8 cellular contexts compared by ENCODE assay signal in genomic region chr4:129092636-129093172, GRCh38. TPM values are rescaled to one million over a fixed set of nuclear protein-coding genes. Genes with fewer than 3 reads are reported as not detected.
A peak's percentile ranks its signal among the peaks of the same experiment; 100 is the strongest.
DNase-seq lines count a peak whose midpoint lies in the region; ATAC-seq and TF ChIP-seq lines count a peak whose summit lies in the region.

No MANE protein-coding gene starts in this region.

- H3K4me3 ChIP-seq in Karpas-422 (ENCODE audit: low read length) (peak overlapping the region; percentile 87), coronary artery (peak overlapping the region; percentile 92)

- peaks cover 56% of the 10 kb centered on the region for H3K79me2 ChIP-seq in Karpas-422 (ENCODE audit: low read length)

- TF ChIP-seq CTCF in coronary artery (IDR thresholded peaks at IDR 0.05): no peak

- no peaks in the 10 kb centered on the region for H3K27me3 ChIP-seq in Karpas-422 (ENCODE audit: low read length)

- H3K4me2 ChIP-seq in Karpas-422 (ENCODE audit: low read depth, low read length, poor library complexity, severe bottlenecking): peak overlapping the region; percentile 80

- H4K20me1 ChIP-seq in Karpas-422 (ENCODE audit: insufficient read depth, low read depth, low read length): no peaks in the 10 kb centered on the region

- DNase-seq in AG08396 (ENCODE audit: low spot score) (peak; percentile 9), Karpas-422 (peak; percentile 74), coronary artery (ENCODE audit: low spot score) (no peak), midbrain (lab: John Stamatoyannopoulos, UW) (peak; percentile 65), posterior cingulate gyrus (no peak), cerebellar cortex (ENCODE audit: low spot score) (no peak)
- DNase-seq in activated CD4-positive, CD25-positive, alpha-beta regulatory T cell treated with anti-CD3 and anti-CD28 coated beads, Interleukin-2, amount 50 U/mL, for 72 hours: no peak

- peak overlapping the region; percentile 89 for H3K9ac ChIP-seq in Karpas-422 (ENCODE audit: low read length)

- H3K4me1 ChIP-seq in Karpas-422 (ENCODE audit: low read length): peaks cover 52% of the 10 kb centered on the region

- peaks cover 18% of the 10 kb centered on the region for H3K36me3 ChIP-seq in Karpas-422 (ENCODE audit: insufficient read depth, low read length)

- H3K9me2 ChIP-seq in Karpas-422 (replicated peaks; ENCODE audit: insufficient read depth, low read length): no peaks in the 10 kb centered on the region

- no peak for ATAC-seq in GM18909 (IDR thresholded peaks at IDR 0.05; ENCODE audit: poor library complexity, unreplicated experiment)

- H3K27ac ChIP-seq in Karpas-422 (ENCODE audit: low read length) (peak overlapping the region; percentile 75), coronary artery (peak overlapping the region; percentile 85 to 98)

- intact Hi-C loops in posterior cingulate gyrus (cut with DNase I): loop anchor here (5.0 kb wide), 1 partner anchor 805 kb away; the partner anchor contains the start of gene PGRMC2

- peak overlapping the region; percentile 19; the same call in 1 of the 2 replicates for H2AFZ ChIP-seq in Karpas-422 (ENCODE audit: low read length)

- H3K9me3 ChIP-seq in Karpas-422 (ENCODE audit: low read length): no peaks in the 10 kb centered on the region

RNA-seq across cellular contexts. Expression of gene SCLT1, which starts 0.6 kb away (rescaled TPM):
- 54.1 and 79.9 TPM in 2 replicates for total RNA-seq in Karpas-422 (2014; rRNA removed; shearing (Covaris generic); ENCODE audit: low replicate concordance)

RNA-seq across cellular contexts. Expression of gene C4orf33, which starts 3.2 kb away (rescaled TPM):
- total RNA-seq in Karpas-422 (2014; rRNA removed; shearing (Covaris generic); ENCODE audit: low replicate concordance): 13.0 and 21.9 TPM in 2 replicates

Comparison
In these comparisons a context has a peak if more than half of its experiments do, and no peak if none do; other contexts are left out.
1. DNase-seq: peak in AG08396 (single experiment), Karpas-422 (single experiment) and midbrain (single experiment); none in coronary artery (single experiment), posterior cingulate gyrus (0 of 10), activated CD4-positive, CD25-positive, alpha-beta regulatory T cell treated with anti-CD3 and anti-CD28 coated beads, Interleukin-2, amount 50 U/mL, for 72 hours (single experiment) and cerebellar cortex (single experiment).